10 cellular contexts compared by ENCODE assay signal in the genomic region with DNA sequence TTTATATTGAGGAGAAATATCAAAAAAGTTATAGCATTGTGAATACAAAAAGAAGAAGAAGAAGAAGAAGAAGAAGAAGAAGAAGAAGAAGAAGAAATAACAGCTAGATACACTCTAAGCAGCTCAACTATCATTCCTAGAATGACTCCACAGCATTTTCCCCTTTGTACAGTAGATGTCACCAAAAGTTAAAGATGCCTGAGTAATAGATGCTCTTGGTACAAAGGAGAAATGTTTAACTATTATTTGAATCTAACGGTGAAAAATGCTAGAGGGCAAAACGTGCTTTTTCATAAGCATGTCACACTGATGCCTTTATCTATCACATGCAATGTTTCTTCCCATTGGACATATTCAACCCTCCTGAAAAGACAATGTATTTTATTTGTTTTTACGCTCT.
DNase-seq lines count a peak whose midpoint lies in the region; ATAC-seq, FAIRE-seq and TF ChIP-seq lines count a peak whose summit lies in the region.
"Had no signal": no experiment of that assay in that cellular context is flagged by ENCODE, and none has a peak within 500 bp of the region (broad histone marks: within the 10 kb centered on the region; RNA-seq: fewer than 3 reads in every experiment).

No MANE protein-coding gene starts in this region.

- no peak for DNase-seq in natural killer cell
- DNase-seq in natural killer cell treated with Interleukin-12 subunit alpha and Interleukin-12 subunit beta and Interleukin-15 and Interleukin-18, amount 100 ng/mL, for 72 hours (ENCODE audit: low spot score), result no peak
- peak; percentile 14 for DNase-seq in NCI-H226
- DNase-seq in NK-92 (lab: John Stamatoyannopoulos, UW; ENCODE audit: unreplicated experiment), result no peak
- no peak for DNase-seq in NCI-H345 treated with DMSO at 0.1 percent for 48 hours (lab: John Stamatoyannopoulos, UW; ENCODE audit: unreplicated experiment)
- DNase-seq in NCI-H1436 treated with DMSO at 0.1 percent for 48 hours (lab: John Stamatoyannopoulos, UW), result no peak
- no peak for DNase-seq in NCI-H524 treated with DMSO at 0.1 percent for 48 hours (lab: John Stamatoyannopoulos, UW)
- DNase-seq: activated T-cell treated with anti-CD3 and anti-CD28 coated beads, Interleukin-2, amount 50 U/mL, for 48 hours; stimulated activated naive CD4-positive, alpha-beta T cell had no signal

- H3K4me1 Mint-ChIP-seq in natural killer cell, result peaks cover 4 to 6% of the 10 kb centered on the region in 2 donors
- no peaks in the 10 kb centered on the region for H3K4me1 Mint-ChIP-seq in natural killer cell treated with Interleukin-12 subunit alpha and Interleukin-12 subunit beta and Interleukin-15 and Interleukin-18, amount 100 ng/mL, for 72 hours (ENCODE audit: low read depth in 2 of 2)

- ATAC-seq in natural killer cell, result peak in 1 of 3 donors; percentile 56
- no peak for ATAC-seq in natural killer cell treated with Interleukin-12 subunit alpha and Interleukin-12 subunit beta and Interleukin-15 and Interleukin-18, amount 100 ng/mL, for 72 hours

- intact Hi-C loops in natural killer cell (cut with micrococcal nuclease), result loop anchor here (5.0 kb wide), 1 partner anchor 416 kb away; no protein-coding TSS in a partner anchor

- no peaks in the 10 kb centered on the region for H3K27me3 Mint-ChIP-seq in natural killer cell (ENCODE audit: low read depth in 2 of 2)
- H3K27me3 Mint-ChIP-seq in natural killer cell treated with Interleukin-12 subunit alpha and Interleukin-12 subunit beta and Interleukin-15 and Interleukin-18, amount 100 ng/mL, for 72 hours, result no peaks in the 10 kb centered on the region

- TF ChIP-seq CTCF in natural killer cell (IDR thresholded peaks at IDR 0.05), result peak; percentile 18

- H3K4me3 Mint-ChIP-seq in natural killer cell, result peak overlapping the region; percentile 22
- H3K4me3 Mint-ChIP-seq in natural killer cell treated with Interleukin-12 subunit alpha and Interleukin-12 subunit beta and Interleukin-15 and Interleukin-18, amount 100 ng/mL, for 72 hours, result no peak overlapping the region

- FAIRE-seq in endometrium (lab: Jason Lieb, UNC), result peak; percentile 46

- no peaks in the 10 kb centered on the region for H3K36me3 Mint-ChIP-seq in natural killer cell
- H3K36me3 Mint-ChIP-seq in natural killer cell treated with Interleukin-12 subunit alpha and Interleukin-12 subunit beta and Interleukin-15 and Interleukin-18, amount 100 ng/mL, for 72 hours, result no peaks in the 10 kb centered on the region

- H3K9me3 Mint-ChIP-seq in natural killer cell, result peaks cover 0 to 2% of the 10 kb centered on the region in 2 donors
- no peaks in the 10 kb centered on the region for H3K9me3 Mint-ChIP-seq in natural killer cell treated with Interleukin-12 subunit alpha and Interleukin-12 subunit beta and Interleukin-15 and Interleukin-18, amount 100 ng/mL, for 72 hours

- peak overlapping the region in 1 of 2 donors; percentile 9 for H3K27ac Mint-ChIP-seq in natural killer cell
- no peak overlapping the region for H3K27ac Mint-ChIP-seq in natural killer cell treated with Interleukin-12 subunit alpha and Interleukin-12 subunit beta and Interleukin-15 and Interleukin-18, amount 100 ng/mL, for 72 hours
